Comparison of ENCODE assay signal across 20 cellular contexts in the genomic region with DNA sequence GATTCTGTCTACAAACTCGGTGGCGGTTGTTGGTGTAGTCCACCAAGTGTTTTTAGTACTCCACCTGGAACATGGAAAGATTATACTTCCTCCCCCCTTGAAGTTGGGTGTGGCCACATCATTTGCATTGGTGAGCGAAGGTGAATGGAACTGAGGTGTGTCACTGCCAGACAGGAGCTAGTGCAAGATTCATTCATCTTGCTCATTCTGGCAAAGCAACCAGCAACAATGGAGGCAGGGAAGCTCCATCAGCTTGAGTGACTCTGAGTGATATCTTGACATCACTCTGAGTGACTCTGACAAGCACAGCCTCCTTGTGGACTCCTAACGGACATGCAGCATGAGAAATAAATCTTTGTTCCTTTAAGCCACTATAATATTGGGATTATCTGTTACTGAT. TPM values are rescaled to one million over a fixed set of nuclear protein-coding genes. Genes with fewer than 3 reads are reported as not detected.
DNase-seq lines count a peak whose midpoint lies in the region; ATAC-seq and TF ChIP-seq lines count a peak whose summit lies in the region.
"Had no signal": no experiment of that assay in that cellular context is flagged by ENCODE, and none has a peak within 500 bp of the region (broad histone marks: within the 10 kb centered on the region; RNA-seq: fewer than 3 reads in every experiment).

No MANE protein-coding gene starts in this region.

- no peaks in the 10 kb centered on the region for H3K36me3 ChIP-seq in SK-N-SH (replicated peaks in 1 of 2; ENCODE audit: control insufficient read depth in 1 of 2, insufficient read depth in 2 of 2, low read length in 1 of 2)

- H3K4me3 ChIP-seq in SK-N-SH (ENCODE audit: low read depth in 2 of 2, low read length in 1 of 2) = no peak overlapping the region
- H3K4me3 ChIP-seq: testis had no signal

- intact Hi-C loops in activated B cell treated with CpG ODN at 0.5 μM for 24 hours (cut with micrococcal nuclease) (no loop called here), left cardiac atrium (cut with DNase I) (no loop called here)

- peaks cover 29% of the 10 kb centered on the region; the same call in 1 of the 2 replicates for H3K27me3 ChIP-seq in SK-N-SH (ENCODE audit: insufficient read depth)
- H3K27me3 ChIP-seq: testis had no signal

- H2AFZ ChIP-seq in SK-N-SH (ENCODE audit: low read depth) = no peak overlapping the region

- H3K36me3 Mint-ChIP-seq in activated B cell treated with CpG ODN at 0.5 μM for 24 hours (ENCODE audit: low read depth) (peaks cover 21% of the 10 kb centered on the region), naive B cell (peaks cover 3 to 7% of the 10 kb centered on the region in 2 donors)
- H3K36me3 Mint-ChIP-seq: activated CD4-positive, alpha-beta memory T cell treated with anti-CD3 and anti-CD28 coated beads for 36 hours had no signal

- no peaks in the 10 kb centered on the region for H3K79me2 ChIP-seq in SK-N-SH (ENCODE audit: insufficient read depth)

- no peak overlapping the region for H3K9ac ChIP-seq in SK-N-SH

- no peak overlapping the region for H3K4me2 ChIP-seq in SK-N-SH

- no peaks in the 10 kb centered on the region for H4K20me1 ChIP-seq in SK-N-SH (ENCODE audit: insufficient read depth)

- peak; percentile 43; the same call in 1 of the 3 replicates for TF ChIP-seq CTCF in GM12872 (IDR thresholded peaks at IDR 0.05; ENCODE audit: insufficient read depth, low read depth, low read length)
- TF ChIP-seq CTCF in activated B cell treated with CpG ODN at 0.5 μM for 24 hours (IDR thresholded peaks at IDR 0.05) = no peak
- TF ChIP-seq CTCF in SK-N-SH (IDR thresholded peaks at IDR 0.05) = no peak

- H3K4me3 Mint-ChIP-seq in activated B cell treated with CpG ODN at 0.5 μM for 24 hours (peak overlapping the region; percentile 61), naive B cell (peak overlapping the region; percentile 30 to 95 (median 73))
- H3K4me3 Mint-ChIP-seq: activated CD4-positive, alpha-beta memory T cell treated with anti-CD3 and anti-CD28 coated beads for 36 hours; T-helper 17 cell had no signal

- TF ChIP-seq EP300 in SK-N-SH (IDR thresholded peaks at IDR 0.05; ENCODE audit: borderline replicate concordance in 1 of 2, low read depth in 1 of 2, low read length in 1 of 2) = no peak

- H3K27me3 Mint-ChIP-seq in activated B cell treated with CpG ODN at 0.5 μM for 24 hours (no peaks in the 10 kb centered on the region), naive B cell (no peaks in the 10 kb centered on the region)

- no peak for ATAC-seq in activated B cell treated with CpG ODN at 0.5 μM for 24 hours (ENCODE audit: low read depth)
- no peak for ATAC-seq in naive B cell (ENCODE audit: low read depth in 2 of 2)
- no peak for ATAC-seq in left cardiac atrium
- ATAC-seq in HG03159 (IDR thresholded peaks at IDR 0.05; ENCODE audit: unreplicated experiment) = no peak
- ATAC-seq: right cardiac atrium, T-helper 17 cell had no signal

- no peaks in the 10 kb centered on the region for H3K9me2 ChIP-seq in SK-N-SH

- WGBS in SK-N-SH (ENCODE audit: low lambda C conversion rate) = 41% methylated on average over 3 of the region's 4 CpGs

- no peaks in the 10 kb centered on the region for H3K9me3 ChIP-seq in SK-N-SH
- H3K9me3 ChIP-seq: testis had no signal

- H3K9me3 Mint-ChIP-seq in activated B cell treated with CpG ODN at 0.5 μM for 24 hours (peaks cover 10% of the 10 kb centered on the region), naive B cell (peaks cover 0 to 6% (median 0%) of the 10 kb centered on the region in 7 donors)

- TF ChIP-seq RAD21 in SK-N-SH (IDR thresholded peaks at IDR 0.05; ENCODE audit: low read length) = no peak

- H3K4me1 ChIP-seq in SK-N-SH (ENCODE audit: control insufficient read depth in 1 of 2, insufficient read depth in 2 of 2, low read depth in 1 of 2, low read length in 1 of 2) = no peaks in the 10 kb centered on the region
- H3K4me1 ChIP-seq: testis had no signal

- CTCF ChIA-PET in activated B cell treated with CpG ODN at 0.5 μM for 24 hours (lab: Charles Lee) = interaction anchor here (2.7 kb wide), 1 partner anchor 17 kb away, joined by 20 read pairs; no protein-coding TSS in a partner anchor
- CTCF ChIA-PET in SK-N-SH (lab: Yijun Ruan, JAX) = no interaction called here

- no peaks in the 10 kb centered on the region for H3F3A ChIP-seq in SK-N-SH (replicated peaks; ENCODE audit: insufficient read depth)

- H3K27ac Mint-ChIP-seq in activated B cell treated with CpG ODN at 0.5 μM for 24 hours (peak overlapping the region; percentile 86), naive B cell (peak overlapping the region; percentile 78 to 94 (median 88))
- H3K27ac Mint-ChIP-seq: activated CD4-positive, alpha-beta memory T cell treated with anti-CD3 and anti-CD28 coated beads for 36 hours; T-helper 17 cell had no signal

- H3K4me1 Mint-ChIP-seq in activated B cell treated with CpG ODN at 0.5 μM for 24 hours (peaks cover 96% of the 10 kb centered on the region), naive B cell (peaks cover 81 to 99% (median 84%) of the 10 kb centered on the region in 3 donors)

- peak; percentile 51 for DNase-seq in NAMALWA (ENCODE audit: low spot score)
- no peak for DNase-seq in activated B cell treated with CpG ODN at 0.5 μM for 24 hours
- no peak for DNase-seq in naive B cell
- DNase-seq in SK-N-SH = no peak
- DNase-seq in hippocampal formation (lab: John Stamatoyannopoulos, UW) = no peak
- DNase-seq in left cardiac atrium = no peak
- DNase-seq: activated CD4-positive, alpha-beta memory T cell treated with anti-CD3 and anti-CD28 coated beads for 36 hours; activated gamma-delta T cell treated with Interleukin-2 at 50 U/mL for 16 hours; activated T-cell treated with anti-CD3 and anti-CD28 coated beads for 4 hours; C1 segment of cervical spinal cord; foreskin fibroblast; NCI-H1105; NCI-H524 treated with DMSO at 0.1 percent for 48 hours; right cardiac atrium; stimulated activated CD8-positive, alpha-beta memory T cell treated with anti-CD3 and anti-CD28 coated beads, Interleukin-4, amount 100 ng/mL, for 48 hours; T-helper 17 cell; testis had no signal

- no peak overlapping the region for H3K27ac ChIP-seq in SK-N-SH (ENCODE audit: low read depth in 2 of 2, low read length in 1 of 2)
- H3K27ac ChIP-seq: testis, VCaP had no signal

- POLR2A ChIA-PET in activated B cell treated with CpG ODN at 0.5 μM for 24 hours (lab: Charles Lee) = interaction anchor here (1.3 to 5.1 kb wide), 4 partner anchors 12 to 98 kb away, joined by 3 to 50 read pairs (median 6); no protein-coding TSS in a partner anchor
- POLR2A ChIA-PET in SK-N-SH (lab: Yijun Ruan, JAX) = no interaction called here

TF ChIP-seq in SK-N-SH, 30 proteins besides CTCF, POLR2A, EP300 and RAD21 (continues in another document):
- TF ChIP-seq MEF2A (IDR thresholded peaks at IDR 0.05; ENCODE audit: borderline replicate concordance, low read depth) = no peak
- no peak for TF ChIP-seq GABPA (IDR thresholded peaks at IDR 0.05; ENCODE audit: low read depth)
- no peak for TF ChIP-seq RXRA (IDR thresholded peaks at IDR 0.05; ENCODE audit: borderline replicate concordance, low read depth)
- no peak for TF ChIP-seq FOSL2 (IDR thresholded peaks at IDR 0.05; ENCODE audit: borderline replicate concordance, low read depth)
- TF ChIP-seq, protein P1, sequence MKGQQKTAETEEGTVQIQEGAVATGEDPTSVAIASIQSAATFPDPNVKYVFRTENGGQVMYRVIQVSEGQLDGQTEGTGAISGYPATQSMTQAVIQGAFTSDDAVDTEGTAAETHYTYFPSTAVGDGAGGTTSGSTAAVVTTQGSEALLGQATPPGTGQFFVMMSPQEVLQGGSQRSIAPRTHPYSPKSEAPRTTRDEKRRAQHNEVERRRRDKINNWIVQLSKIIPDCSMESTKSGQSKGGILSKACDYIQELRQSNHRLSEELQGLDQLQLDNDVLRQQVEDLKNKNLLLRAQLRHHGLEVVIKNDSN (IDR thresholded peaks at IDR 0.05; ENCODE audit: borderline replicate concordance, low read depth) = no peak
- TF ChIP-seq FOXM1 (IDR thresholded peaks at IDR 0.05; ENCODE audit: low read depth) = no peak
- no peak for TF ChIP-seq POLR2AphosphoS5 (IDR thresholded peaks at IDR 0.05; ENCODE audit: low read depth, low read length)
- TF ChIP-seq FOXJ3 (CRISPR knock-in tag; IDR thresholded peaks at IDR 0.05) = no peak
- TF ChIP-seq, protein P2, sequence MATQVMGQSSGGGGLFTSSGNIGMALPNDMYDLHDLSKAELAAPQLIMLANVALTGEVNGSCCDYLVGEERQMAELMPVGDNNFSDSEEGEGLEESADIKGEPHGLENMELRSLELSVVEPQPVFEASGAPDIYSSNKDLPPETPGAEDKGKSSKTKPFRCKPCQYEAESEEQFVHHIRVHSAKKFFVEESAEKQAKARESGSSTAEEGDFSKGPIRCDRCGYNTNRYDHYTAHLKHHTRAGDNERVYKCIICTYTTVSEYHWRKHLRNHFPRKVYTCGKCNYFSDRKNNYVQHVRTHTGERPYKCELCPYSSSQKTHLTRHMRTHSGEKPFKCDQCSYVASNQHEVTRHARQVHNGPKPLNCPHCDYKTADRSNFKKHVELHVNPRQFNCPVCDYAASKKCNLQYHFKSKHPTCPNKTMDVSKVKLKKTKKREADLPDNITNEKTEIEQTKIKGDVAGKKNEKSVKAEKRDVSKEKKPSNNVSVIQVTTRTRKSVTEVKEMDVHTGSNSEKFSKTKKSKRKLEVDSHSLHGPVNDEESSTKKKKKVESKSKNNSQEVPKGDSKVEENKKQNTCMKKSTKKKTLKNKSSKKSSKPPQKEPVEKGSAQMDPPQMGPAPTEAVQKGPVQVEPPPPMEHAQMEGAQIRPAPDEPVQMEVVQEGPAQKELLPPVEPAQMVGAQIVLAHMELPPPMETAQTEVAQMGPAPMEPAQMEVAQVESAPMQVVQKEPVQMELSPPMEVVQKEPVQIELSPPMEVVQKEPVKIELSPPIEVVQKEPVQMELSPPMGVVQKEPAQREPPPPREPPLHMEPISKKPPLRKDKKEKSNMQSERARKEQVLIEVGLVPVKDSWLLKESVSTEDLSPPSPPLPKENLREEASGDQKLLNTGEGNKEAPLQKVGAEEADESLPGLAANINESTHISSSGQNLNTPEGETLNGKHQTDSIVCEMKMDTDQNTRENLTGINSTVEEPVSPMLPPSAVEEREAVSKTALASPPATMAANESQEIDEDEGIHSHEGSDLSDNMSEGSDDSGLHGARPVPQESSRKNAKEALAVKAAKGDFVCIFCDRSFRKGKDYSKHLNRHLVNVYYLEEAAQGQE (IDR thresholded peaks at IDR 0.05; ENCODE audit: low read depth, low read length) = no peak
- TF ChIP-seq RFX5 (IDR thresholded peaks at IDR 0.05; ENCODE audit: low read length) = no peak
- TF ChIP-seq CHD2 (IDR thresholded peaks at IDR 0.05; ENCODE audit: low read length, partially characterized antibody) = no peak
- TF ChIP-seq YY1 (IDR thresholded peaks at IDR 0.05; ENCODE audit: low read depth) = no peak
- no peak for TF ChIP-seq RCOR1 (IDR thresholded peaks at IDR 0.05; ENCODE audit: low read length)
- TF ChIP-seq MXI1 (IDR thresholded peaks at IDR 0.05; ENCODE audit: low read depth, low read length) = no peak

RNA-seq across cellular contexts. Expression of a gene that starts 54.7 kb away (rescaled TPM):
- total RNA-seq in activated B cell treated with CpG ODN at 0.5 μM for 24 hours (32.1 and 35.4 TPM in 2 replicates), left cardiac atrium (1 to 10 TPM; 3.6 to 5.2 TPM)
- polyA plus RNA-seq in naive B cell (ENCODE audit: low read depth in 6 of 6) (1 to 10 TPM; 2.1 to 5.8 (median 3.0) TPM), SK-N-SH (2012; rRNA removed) (4.4 and 4.7 TPM in 2 replicates)
- 2.8 and 3.3 TPM in 2 replicates for polyA plus RNA-seq in SK-N-SH (2012; cell fraction: cytosol; rRNA removed)
- 4.3 and 6.0 TPM in 2 replicates for polyA plus RNA-seq in SK-N-SH (2012; cell fraction: nucleus; rRNA removed)
